1 cellular context compared by ENCODE assay signal in the genomic region with DNA sequence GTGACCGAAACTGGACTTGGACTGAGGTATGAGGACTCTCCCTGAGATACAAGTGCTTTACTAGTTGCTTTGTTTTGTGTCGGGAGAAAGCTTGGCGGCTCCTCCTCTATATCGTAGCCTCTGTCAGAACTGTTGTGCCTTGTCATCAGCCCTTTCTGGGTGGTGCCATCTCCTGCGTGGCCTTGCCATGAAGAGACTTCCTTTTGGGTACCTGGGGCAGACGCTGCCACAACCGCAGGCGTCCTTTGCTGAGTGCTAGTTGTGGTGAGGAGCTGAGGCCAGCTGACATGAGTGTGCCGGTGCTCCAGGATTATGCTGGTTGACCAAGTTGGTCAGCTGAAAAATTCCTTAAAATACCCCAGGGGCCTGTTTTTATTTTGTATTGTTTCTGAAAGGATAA.
TF ChIP-seq lines count a peak whose summit lies in the region.

No MANE protein-coding gene starts in this region.

TF ChIP-seq in H1, 55 proteins besides CTCF, POLR2A, EP300 and RAD21 (continued from another document):
- TF ChIP-seq SIRT6 (IDR thresholded peaks at IDR 0.05; ENCODE audit: low read length) (no peak), EGR1 (IDR thresholded peaks at IDR 0.05; ENCODE audit: borderline replicate concordance, low read depth, low read length) (no peak), ZNF274 (IDR thresholded peaks at IDR 0.05; ENCODE audit: borderline replicate concordance, extremely low read depth, low read length) (no peak), MAFK (IDR thresholded peaks at IDR 0.05; ENCODE audit: low read depth, low read length) (no peak)
- TF ChIP-seq, protein P1, sequence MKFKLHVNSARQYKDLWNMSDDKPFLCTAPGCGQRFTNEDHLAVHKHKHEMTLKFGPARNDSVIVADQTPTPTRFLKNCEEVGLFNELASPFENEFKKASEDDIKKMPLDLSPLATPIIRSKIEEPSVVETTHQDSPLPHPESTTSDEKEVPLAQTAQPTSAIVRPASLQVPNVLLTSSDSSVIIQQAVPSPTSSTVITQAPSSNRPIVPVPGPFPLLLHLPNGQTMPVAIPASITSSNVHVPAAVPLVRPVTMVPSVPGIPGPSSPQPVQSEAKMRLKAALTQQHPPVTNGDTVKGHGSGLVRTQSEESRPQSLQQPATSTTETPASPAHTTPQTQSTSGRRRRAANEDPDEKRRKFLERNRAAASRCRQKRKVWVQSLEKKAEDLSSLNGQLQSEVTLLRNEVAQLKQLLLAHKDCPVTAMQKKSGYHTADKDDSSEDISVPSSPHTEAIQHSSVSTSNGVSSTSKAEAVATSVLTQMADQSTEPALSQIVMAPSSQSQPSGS (IDR thresholded peaks at IDR 0.05; ENCODE audit: low read length) = no peak
